ENCODE assay signal across 10 cellular contexts in genomic region chr3:9340450-9341009, GRCh38. TPM values are rescaled to one million over a fixed set of nuclear protein-coding genes. Genes with fewer than 3 reads are reported as not detected.
A peak's percentile ranks its signal among the peaks of the same experiment; 100 is the strongest.
DNase-seq lines count a peak whose midpoint lies in the region; TF ChIP-seq lines count a peak whose summit lies in the region.
"Had no signal": no experiment of that assay in that cellular context is flagged by ENCODE, and none has a peak within 500 bp of the region (broad histone marks: within the 10 kb centered on the region; RNA-seq: fewer than 3 reads in every experiment).

No MANE protein-coding gene starts in this region.

- no peaks in the 10 kb centered on the region for H3K4me1 ChIP-seq in rectal smooth muscle tissue (ENCODE audit: control insufficient read depth, insufficient read depth, low read length)

- no peaks in the 10 kb centered on the region for H3K27me3 ChIP-seq in rectal smooth muscle tissue (ENCODE audit: control insufficient read depth, insufficient read depth, low read length)

- DNase-seq in ELR (ENCODE audit: low read depth) (peak; percentile 91), SW480 (ENCODE audit: low spot score) (peak; percentile 40), fibroblast of the aortic adventitia (ENCODE audit: low read depth) (peak; percentile 56), G401 (ENCODE audit: low spot score) (no peak), KBM-7 (no peak), NCI-H446 (lab: John Stamatoyannopoulos, UW) (no peak), mesenteric fat pad (ENCODE audit: low spot score) (no peak)
- DNase-seq: activated B cell treated with CpG ODN at 0.5 μM for 24 hours, MV-4-11 had no signal

- in situ Hi-C loops in G401 (cut with HindIII; ENCODE audit: low sequenced_read_pairs) = no loop called here
- in situ Hi-C loops in KBM-7 (cut with MboI; ENCODE audit: low pct_unique_long_range_greater_than_20kb, low sequenced_read_pairs) = no loop called here

- H3K4me3 ChIP-seq in fibroblast of the aortic adventitia (ENCODE audit: low read depth, low read length) (no peak overlapping the region), rectal smooth muscle tissue (ENCODE audit: low read length) (no peak overlapping the region)

- H3K36me3 ChIP-seq in rectal smooth muscle tissue (ENCODE audit: control insufficient read depth, insufficient read depth, low read length) = no peaks in the 10 kb centered on the region

- no peak for TF ChIP-seq CTCF in fibroblast of the aortic adventitia (IDR thresholded peaks at IDR 0.05; ENCODE audit: insufficient read depth, low read length)

- peak overlapping the region; percentile 12 for H3K27ac ChIP-seq in rectal smooth muscle tissue (ENCODE audit: low read depth, low read length)

- no peak overlapping the region for H3K9ac ChIP-seq in rectal smooth muscle tissue (ENCODE audit: low read length)

RNA-seq across cellular contexts. Expression of gene THUMPD3, which starts 22.3 kb away (rescaled TPM):
- total RNA-seq in fibroblast of the aortic adventitia (ENCODE audit: low replicate concordance) = 31.6 and 48.3 TPM in 2 replicates
- total RNA-seq in G401 (2014; rRNA removed; shearing (Covaris generic)) = 27.5 and 32.0 TPM in 2 replicates
- total RNA-seq in mesenteric fat pad = 43.0 TPM

RNA-seq across cellular contexts. Expression of gene SETD5, which starts 56.9 kb away (rescaled TPM):
- 62.1 and 80.2 TPM in 2 replicates for total RNA-seq in fibroblast of the aortic adventitia (ENCODE audit: low replicate concordance)
- total RNA-seq in G401 (2014; rRNA removed; shearing (Covaris generic)) = 35.4 and 60.6 TPM in 2 replicates
- total RNA-seq in mesenteric fat pad = 127 TPM

Comparison
In these comparisons a context has a peak if more than half of its experiments do, and no peak if none do; other contexts are left out.
1. DNase-seq: peak in ELR (single experiment), SW480 (single experiment) and fibroblast of the aortic adventitia (single experiment); none in G401 (single experiment), KBM-7 (single experiment), NCI-H446 (0 of 2) and mesenteric fat pad (single experiment).